8 cellular contexts compared by ENCODE assay signal in genomic region chr13:29508130-29508873, GRCh38.
DNase-seq lines count a peak whose midpoint lies in the region; ATAC-seq, FAIRE-seq and TF ChIP-seq lines count a peak whose summit lies in the region.

No MANE protein-coding gene starts in this region.

- H3K4me3 ChIP-seq in Peyer's patch (no peak overlapping the region), fibroblast of lung (replicated peaks in 1 of 4; ENCODE audit: control extremely low read depth in 1 of 4, insufficient read depth in 1 of 4, low read depth in 3 of 4, low read length in 4 of 4) (no peak overlapping the region)

- peaks cover 18% of the 10 kb centered on the region for H3K36me3 Mint-ChIP-seq in activated T-cell treated with anti-CD3 and anti-CD28 coated beads, Interleukin-2, amount 50 U/mL, for 4 hours (ENCODE audit: insufficient read depth)
- peaks cover 1% of the 10 kb centered on the region for H3K36me3 Mint-ChIP-seq in nephron progenitor cell (ENCODE audit: low read depth)

- H3K4me1 Mint-ChIP-seq in activated T-cell treated with anti-CD3 and anti-CD28 coated beads, Interleukin-2, amount 50 U/mL, for 4 hours (ENCODE audit: low read depth), result no peaks in the 10 kb centered on the region
- H3K4me1 Mint-ChIP-seq in nephron progenitor cell, result peaks cover 69% of the 10 kb centered on the region

- no peak overlapping the region for H3K4me2 ChIP-seq in fibroblast of lung (ENCODE audit: extremely low read depth, insufficient read depth, low read length)

- TF ChIP-seq CTCF in Peyer's patch (IDR thresholded peaks at IDR 0.05) (peak; percentile 58 to 96 (median 92)), fibroblast of lung (conservative IDR thresholded peaks at IDR 0.05 in 1 of 2, IDR thresholded peaks at IDR 0.05 in 1 of 2; ENCODE audit: low read depth in 1 of 2, low read length in 2 of 2) (peak; percentile 96 to 98), nephron progenitor cell (IDR thresholded peaks at IDR 0.05) (peak; percentile 97)

- DNase-seq in C1 segment of cervical spinal cord (lab: John Stamatoyannopoulos, UW) (peak; percentile 4 to 83 (median 68)), GM19239 (ENCODE audit: insufficient read length, low spot score) (peak; percentile 80), HuH-7.5 (ENCODE audit: low spot score) (peak; percentile 92), Peyer's patch (peak; percentile 76 to 93 (median 90)), fibroblast of lung (ENCODE audit: low read depth in 2 of 2) (peak; percentile 80 to 91), nephron progenitor cell (peak; percentile 91)
- peak; percentile 71 for DNase-seq in activated T-cell treated with anti-CD3 and anti-CD28 coated beads, Interleukin-2, amount 50 U/mL, for 4 hours
- peak; percentile 56 for DNase-seq in stimulated activated naive CD4-positive, alpha-beta T cell treated with Interleukin-2 at 50 U/mL for 16 hours (lab: John Stamatoyannopoulos, UW)

- H3K9me3 ChIP-seq in Peyer's patch (no peaks in the 10 kb centered on the region), fibroblast of lung (ENCODE audit: control insufficient read depth, insufficient read depth, low read depth, low read length) (no peaks in the 10 kb centered on the region)

- no peak overlapping the region for H2AFZ ChIP-seq in fibroblast of lung (ENCODE audit: low read length)

- H3K27me3 Mint-ChIP-seq in activated T-cell treated with anti-CD3 and anti-CD28 coated beads, Interleukin-2, amount 50 U/mL, for 4 hours (ENCODE audit: low read depth), result peaks cover 11% of the 10 kb centered on the region
- peaks cover 8% of the 10 kb centered on the region for H3K27me3 Mint-ChIP-seq in nephron progenitor cell (ENCODE audit: low read depth, poor library complexity)

- no peak for TF ChIP-seq POLR2A in Peyer's patch (IDR thresholded peaks at IDR 0.05)

- no peak overlapping the region for H3K4me3 Mint-ChIP-seq in activated T-cell treated with anti-CD3 and anti-CD28 coated beads, Interleukin-2, amount 50 U/mL, for 4 hours
- H3K4me3 Mint-ChIP-seq in nephron progenitor cell, result no peak overlapping the region

- no peak overlapping the region for H3K27ac Mint-ChIP-seq in nephron progenitor cell

- H3K79me2 ChIP-seq in fibroblast of lung (ENCODE audit: control insufficient read depth, insufficient read depth, low read length), result no peaks in the 10 kb centered on the region

- no peaks in the 10 kb centered on the region for H4K20me1 ChIP-seq in fibroblast of lung (ENCODE audit: control insufficient read depth, extremely low read depth, insufficient read depth, low read length)

- ATAC-seq in activated T-cell treated with anti-CD3 and anti-CD28 coated beads, Interleukin-2, amount 50 U/mL, for 4 hours, result peak; percentile 69 to 75

- H3K9ac ChIP-seq in fibroblast of lung (ENCODE audit: insufficient read depth, low read length), result no peak overlapping the region

- no peaks in the 10 kb centered on the region for H3K36me3 ChIP-seq in Peyer's patch
- peaks cover 1% of the 10 kb centered on the region for H3K36me3 ChIP-seq in fibroblast of lung (ENCODE audit: control insufficient read depth, insufficient read depth, low read length)

- H3K9me3 Mint-ChIP-seq in activated T-cell treated with anti-CD3 and anti-CD28 coated beads, Interleukin-2, amount 50 U/mL, for 4 hours, result no peaks in the 10 kb centered on the region
- no peaks in the 10 kb centered on the region for H3K9me3 Mint-ChIP-seq in nephron progenitor cell

- no peaks in the 10 kb centered on the region for H3K27me3 ChIP-seq in Peyer's patch
- H3K27me3 ChIP-seq in fibroblast of lung (ENCODE audit: control insufficient read depth, insufficient read depth, low read length), result peaks cover 2% of the 10 kb centered on the region

- FAIRE-seq in GM19239 (lab: Jason Lieb, UNC), result peak; percentile 89

- H3K27ac ChIP-seq in Peyer's patch (peak overlapping the region in 1 of 4 donors; percentile 64), fibroblast of lung (ENCODE audit: insufficient read depth, low read length) (no peak overlapping the region)

- H3K4me1 ChIP-seq in Peyer's patch (peaks cover 0 to 13% (median 0%) of the 10 kb centered on the region in 4 donors), fibroblast of lung (ENCODE audit: control insufficient read depth, extremely low read depth, insufficient read depth, low read length) (no peaks in the 10 kb centered on the region)
